Comparison of ENCODE assay signal across 10 cellular contexts in genomic region chr17:50363217-50364060, GRCh38. TPM values are rescaled to one million over a fixed set of nuclear protein-coding genes. Genes with fewer than 3 reads are reported as not detected.
DNase-seq lines count a peak whose midpoint lies in the region; ATAC-seq and TF ChIP-seq lines count a peak whose summit lies in the region.
"Had no signal": no experiment of that assay in that cellular context is flagged by ENCODE, and none has a peak within 500 bp of the region (broad histone marks: within the 10 kb centered on the region; RNA-seq: fewer than 3 reads in every experiment).

No MANE protein-coding gene starts in this region.

- H3K36me3 ChIP-seq in iPS DF 6.9 (ENCODE audit: control insufficient read depth, insufficient read depth, low read length): peaks cover 24% of the 10 kb centered on the region

- H3K9me3 ChIP-seq in right cardiac atrium (ENCODE audit: control insufficient read depth, low read length) (no peaks in the 10 kb centered on the region), iPS DF 6.9 (ENCODE audit: control insufficient read depth, insufficient read depth, low read length) (no peaks in the 10 kb centered on the region)
- H3K9me3 ChIP-seq: SJCRH30 had no signal

- intact Hi-C loops in right cardiac atrium (cut with DNase I) (loop anchor here in 2 of 4 donors (10.0 kb wide), 1 partner anchor 111 kb away; the partner anchor contains the start of gene RSAD1 (in 2 of the 2)), left ventricle myocardium superior (cut with micrococcal nuclease) (no loop called here)

- H3K27ac ChIP-seq in right cardiac atrium (ENCODE audit: low read length) (no peak overlapping the region), iPS DF 6.9 (ENCODE audit: low read length) (no peak overlapping the region), foreskin keratinocyte (no peak overlapping the region)
- H3K27ac ChIP-seq: SJCRH30 had no signal

- H3K4me1 ChIP-seq in right cardiac atrium (ENCODE audit: control insufficient read depth, insufficient read depth, low read length) (no peaks in the 10 kb centered on the region), iPS DF 6.9 (ENCODE audit: control insufficient read depth, insufficient read depth, low read length) (no peaks in the 10 kb centered on the region; the same call in 1 of the 2 replicates), foreskin keratinocyte (no peaks in the 10 kb centered on the region)
- H3K4me1 ChIP-seq: SJCRH30 had no signal

- 44% methylated on average over 8 of the region's 8 CpGs for WGBS in right cardiac atrium
- no CpG with 5 or more reads among the region's 8 CpGs for WGBS in iPS DF 6.9 (ENCODE audit: insufficient coverage, insufficient read length)

- ATAC-seq in right cardiac atrium (peak; percentile 40 to 55), left ventricle myocardium superior (no peak), foreskin keratinocyte (no peak)

- H3K4me3 ChIP-seq in right cardiac atrium (ENCODE audit: low read length): no peak overlapping the region
- no peak overlapping the region for H3K4me3 ChIP-seq in iPS DF 6.9 (ENCODE audit: low read length)
- H3K4me3 ChIP-seq: SJCRH30 had no signal

- no peaks in the 10 kb centered on the region for H3K27me3 ChIP-seq in right cardiac atrium (ENCODE audit: control insufficient read depth, insufficient read depth)
- no peaks in the 10 kb centered on the region for H3K27me3 ChIP-seq in iPS DF 6.9 (ENCODE audit: control insufficient read depth, insufficient read depth, low read length)
- no peaks in the 10 kb centered on the region for H3K27me3 ChIP-seq in foreskin keratinocyte
- H3K27me3 ChIP-seq: SJCRH30 had no signal

- DNase-seq in right cardiac atrium: peak in 2 of 3 donors; percentile 66
- no peak for DNase-seq in left ventricle myocardium superior
- peak in 49 of 56 donors; percentile 14 to 87 (median 66) for DNase-seq in amygdala (lab: John Stamatoyannopoulos, UW)
- DNase-seq in iPS DF 6.9 (ENCODE audit: low read depth, low spot score): peak; percentile 91
- no peak for DNase-seq in stimulated activated CD8-positive, alpha-beta memory T cell treated with anti-CD3 and anti-CD28 coated beads, Interleukin-4, amount 100 ng/mL, for 48 hours
- DNase-seq in stimulated activated CD4-positive, alpha-beta T cell treated with anti-CD3 and anti-CD28 coated beads, Interleukin-15, amount 100 ng/mL, for 24 hours: no peak
- no peak for DNase-seq in foreskin keratinocyte
- DNase-seq in ACHN: no peak
- DNase-seq: stimulated activated CD4-positive, alpha-beta T cell treated with anti-CD3 and anti-CD28 coated beads, Interleukin-12 subunit alpha, Interleukin-12 subunit beta, amount 100 ng/mL, for 4 hours had no signal

- no peak for TF ChIP-seq CTCF in foreskin keratinocyte (conservative IDR thresholded peaks at IDR 0.05)

- in situ Hi-C loops in ACHN (cut with HindIII; ENCODE audit: low pct_ligation_motif_present, low pct_unique_long_range_greater_than_20kb, low sequenced_read_pairs): no loop called here

RNA-seq across cellular contexts. Expression of gene MRPL27, which starts 9.5 kb away (rescaled TPM):
- total RNA-seq in right cardiac atrium (10 to 100 TPM; 74.4 to 93.0 (median 82.0) TPM), left ventricle myocardium superior (79.3 TPM), foreskin keratinocyte (116 and 123 TPM in 2 replicates)
- polyA plus RNA-seq in right cardiac atrium (194 TPM), foreskin keratinocyte (171 and 178 TPM in 2 replicates)

RNA-seq across cellular contexts. Expression of gene EME1, which starts 9.6 kb away (rescaled TPM):
- total RNA-seq in right cardiac atrium (under 1 TPM in 2 of 4 donors, not detected in 2; 0.46 to 0.59 TPM), left ventricle myocardium superior (0.35 TPM), foreskin keratinocyte (11.8 and 13.5 TPM in 2 replicates)
- polyA plus RNA-seq in right cardiac atrium (0.36 TPM), foreskin keratinocyte (8.5 and 9.7 TPM in 2 replicates)

RNA-seq across cellular contexts. Expression of gene XYLT2, which starts 17.5 kb away (rescaled TPM):
- 10 to 100 TPM; 15.8 to 19.1 (median 18.3) TPM for total RNA-seq in right cardiac atrium
- polyA plus RNA-seq in right cardiac atrium: 13.2 TPM
- 18.0 TPM for total RNA-seq in left ventricle myocardium superior
- total RNA-seq in foreskin keratinocyte: 36.5 and 38.0 TPM in 2 replicates
- polyA plus RNA-seq in foreskin keratinocyte: 21.8 and 22.2 TPM in 2 replicates

RNA-seq across cellular contexts. Expression of gene LRRC59, which starts 33.9 kb away (rescaled TPM):
- total RNA-seq in right cardiac atrium: 10 to 100 TPM; 22.9 to 62.0 (median 33.3) TPM
- polyA plus RNA-seq in right cardiac atrium: 22.0 TPM
- 22.8 TPM for total RNA-seq in left ventricle myocardium superior
- 223 and 231 TPM in 2 replicates for total RNA-seq in foreskin keratinocyte
- polyA plus RNA-seq in foreskin keratinocyte: 166 and 173 TPM in 2 replicates

Comparison
In these comparisons a context has a peak if more than half of its experiments do, and no peak if none do; other contexts are left out.
1. ATAC-seq: peak in right cardiac atrium (2 of 2); none in left ventricle myocardium superior (single experiment) and foreskin keratinocyte (single experiment).
2. DNase-seq: peak in right cardiac atrium (2 of 3), amygdala (49 of 56) and iPS DF 6.9 (single experiment); none in left ventricle myocardium superior (single experiment), stimulated activated CD8-positive, alpha-beta memory T cell treated with anti-CD3 and anti-CD28 coated beads, Interleukin-4, amount 100 ng/mL, for 48 hours (single experiment), stimulated activated CD4-positive, alpha-beta T cell treated with anti-CD3 and anti-CD28 coated beads, Interleukin-15, amount 100 ng/mL, for 24 hours (single experiment), foreskin keratinocyte (0 of 2) and ACHN (single experiment).